In genomic region chr5:96935556-96936430, GRCh38 we compare ENCODE assay signal across 8 cellular contexts.
DNase-seq lines count a peak whose midpoint lies in the region; FAIRE-seq and TF ChIP-seq lines count a peak whose summit lies in the region.

TSS of gene LNPEP (plus strand) at chr5:96936080. CDS start at chr5:96936156, 76 bp downstream.

- H3F3A ChIP-seq in Loucy (ENCODE audit: low read depth), result 0 out of 2 replicates have a peak, but pooled peaks cover 3% of the 10 kb centered on the region

- peak within 1 kb of the TSS; percentile 94 for H3K4me2 ChIP-seq in Loucy (ENCODE audit: low read depth, low read length, poor library complexity, severe bottlenecking)

- H3K36me3 ChIP-seq in Loucy (ENCODE audit: insufficient read depth, low read length), result no peaks in the 10 kb centered on the region

- peaks cover 70% of the 10 kb centered on the region for H3K4me1 ChIP-seq in Loucy (ENCODE audit: insufficient read depth, low read length, poor library complexity, severe bottlenecking)

- no peak for TF ChIP-seq CTCF in Loucy (conservative IDR thresholded peaks at IDR 0.05; ENCODE audit: low read length)
- TF ChIP-seq CTCF in fibroblast of pulmonary artery (IDR thresholded peaks at IDR 0.05; ENCODE audit: low read length, missing control alignments), result no peak
- no peak for TF ChIP-seq CTCF in nephron (IDR thresholded peaks at IDR 0.05; ENCODE audit: unreplicated experiment in 3 of 3)

- H3K9me3 Mint-ChIP-seq in nephron, result no peaks in the 10 kb centered on the region
- H3K9me3 Mint-ChIP-seq in stimulated activated naive CD8-positive, alpha-beta T cell treated with anti-CD3 and anti-CD28 coated beads, Interleukin-15, Interleukin-2, amounts not matched to agents 100 ng/mL and 50 ng/mL, for 24 hours, result no peaks in the 10 kb centered on the region

- peak within 1 kb of the TSS; percentile 89 to 95 (median 93) for H3K4me3 Mint-ChIP-seq in nephron
- H3K4me3 Mint-ChIP-seq in stimulated activated naive CD8-positive, alpha-beta T cell treated with anti-CD3 and anti-CD28 coated beads, Interleukin-15, Interleukin-2, amounts not matched to agents 100 ng/mL and 50 ng/mL, for 24 hours, result peak within 1 kb of the TSS; percentile 86

- peaks cover 35% of the 10 kb centered on the region for H3K4me1 Mint-ChIP-seq in nephron
- peaks cover 79% of the 10 kb centered on the region for H3K4me1 Mint-ChIP-seq in stimulated activated naive CD8-positive, alpha-beta T cell treated with anti-CD3 and anti-CD28 coated beads, Interleukin-15, Interleukin-2, amounts not matched to agents 100 ng/mL and 50 ng/mL, for 24 hours (ENCODE audit: low read depth)

- peak within 1 kb of the TSS; percentile 83 for H3K4me3 ChIP-seq in Loucy (ENCODE audit: low read length, poor library complexity, severe bottlenecking)
- H3K4me3 ChIP-seq in fibroblast of pulmonary artery (replicated peaks; ENCODE audit: low read depth, low read length), result peak within 1 kb of the TSS; percentile 82

- H3K9ac ChIP-seq in Loucy (ENCODE audit: low read depth, low read length, poor library complexity, severe bottlenecking), result peak within 1 kb of the TSS; percentile 95

- FAIRE-seq in H54 (lab: Jason Lieb, UNC), result peak; percentile 73

- DNase-seq in EH (ENCODE audit: low read depth), result peak; percentile 97
- peak; percentile 85 for DNase-seq in H54 (ENCODE audit: insufficient read length, low spot score)
- peak; percentile 93 for DNase-seq in activated effector memory CD4-positive, alpha-beta T cell treated with Interleukin-2 at 50 U/mL for 16 hours
- peak; percentile 98 for DNase-seq in fibroblast of pulmonary artery (ENCODE audit: low read depth)

- no peaks in the 10 kb centered on the region for H3K27me3 ChIP-seq in Loucy (ENCODE audit: insufficient read depth, low read length, poor library complexity, severe bottlenecking)

- H3K9me2 ChIP-seq in Loucy (replicated peaks; ENCODE audit: low read depth, low read length), result no peaks in the 10 kb centered on the region

- peaks cover 40% of the 10 kb centered on the region for H4K20me1 ChIP-seq in Loucy (ENCODE audit: insufficient read depth, low read length, poor library complexity, severe bottlenecking)

- H3K9me3 ChIP-seq in Loucy (ENCODE audit: insufficient read depth, low read depth, low read length), result no peaks in the 10 kb centered on the region

- peak within 1 kb of the TSS; percentile 98 to 99 (median 98) for H3K27ac Mint-ChIP-seq in nephron
- peak within 1 kb of the TSS; percentile 96 for H3K27ac Mint-ChIP-seq in stimulated activated naive CD8-positive, alpha-beta T cell treated with anti-CD3 and anti-CD28 coated beads, Interleukin-15, Interleukin-2, amounts not matched to agents 100 ng/mL and 50 ng/mL, for 24 hours

- H3K36me3 Mint-ChIP-seq in nephron (ENCODE audit: low read depth), result peaks cover 5% of the 10 kb centered on the region
- H3K36me3 Mint-ChIP-seq in stimulated activated naive CD8-positive, alpha-beta T cell treated with anti-CD3 and anti-CD28 coated beads, Interleukin-15, Interleukin-2, amounts not matched to agents 100 ng/mL and 50 ng/mL, for 24 hours (ENCODE audit: low read depth), result peaks cover 9% of the 10 kb centered on the region

- H3K27me3 Mint-ChIP-seq in nephron (ENCODE audit: low read depth), result no peaks in the 10 kb centered on the region
- H3K27me3 Mint-ChIP-seq in stimulated activated naive CD8-positive, alpha-beta T cell treated with anti-CD3 and anti-CD28 coated beads, Interleukin-15, Interleukin-2, amounts not matched to agents 100 ng/mL and 50 ng/mL, for 24 hours, result no peaks in the 10 kb centered on the region

- TF ChIP-seq POLR2A in H54 (IDR thresholded peaks at IDR 0.05; ENCODE audit: low read depth, low read length) (peak; percentile 74), Raji (IDR thresholded peaks at IDR 0.05; ENCODE audit: insufficient read depth, low read depth, low read length) (peak; percentile 57)

- peak within 1 kb of the TSS; percentile 87 for H2AFZ ChIP-seq in Loucy (ENCODE audit: low read length)

- peaks cover 83% of the 10 kb centered on the region for H3K79me2 ChIP-seq in Loucy (ENCODE audit: insufficient read depth, low read length)

Comparison
In these comparisons a context has a peak if more than half of its experiments do, and no peak if none do; other contexts are left out.
1. Peak in every context shown above with its lines: DNase-seq and H3K4me3 ChIP-seq.